Comparison of ENCODE assay signal across 1 cellular context in the genomic region with DNA sequence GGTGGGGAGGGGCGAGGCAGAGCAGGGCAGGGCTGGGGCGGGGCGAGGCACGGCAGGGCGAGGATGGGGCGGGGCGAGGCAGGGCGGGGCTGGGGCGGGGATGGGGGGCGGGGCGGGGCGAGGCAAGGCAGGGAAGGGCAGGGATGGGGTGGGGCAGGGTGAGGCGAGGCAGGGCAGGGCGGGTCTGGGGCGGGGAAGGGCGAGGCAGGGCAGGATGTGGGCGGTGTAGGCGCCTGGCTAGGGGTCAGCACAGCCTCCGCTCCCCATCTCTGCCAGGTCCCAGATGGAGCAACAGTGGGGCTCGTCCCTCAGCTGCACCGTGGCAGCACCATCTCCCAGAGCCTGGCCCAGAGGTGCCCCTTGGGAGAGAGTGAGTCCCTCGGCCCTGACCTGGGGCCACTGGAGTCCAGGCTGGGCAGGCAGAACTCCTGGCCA.
TF ChIP-seq lines count a peak whose summit lies in the region.

No MANE protein-coding gene starts in this region.

TF ChIP-seq in K562, 482 proteins besides CTCF, POLR2A, EP300 and RAD21 (continues in another document):
- TF ChIP-seq ZNF274 (IDR thresholded peaks at IDR 0.05; ENCODE audit: borderline replicate concordance, low read depth, low read length) (no peak), PCBP1 (IDR thresholded peaks at IDR 0.05; ENCODE audit: low read depth, low read length, poor library complexity, severe bottlenecking) (peak; percentile 62), ZSCAN32 (CRISPR knock-in tag; IDR thresholded peaks at IDR 0.05) (no peak), BRD9 (IDR thresholded peaks at IDR 0.05; ENCODE audit: low read depth, partially characterized antibody) (no peak), NR2C2 (CRISPR knock-in tag; IDR thresholded peaks at IDR 0.05) (no peak), NR2C2 (tag; IDR thresholded peaks at IDR 0.05) (no peak), ZNF175 (CRISPR knock-in tag; IDR thresholded peaks at IDR 0.05; ENCODE audit: low read depth) (no peak), ZNF174 (CRISPR knock-in tag; IDR thresholded peaks at IDR 0.05) (no peak), KLF16 (IDR thresholded peaks at IDR 0.05) (no peak), NFYB (IDR thresholded peaks at IDR 0.05; ENCODE audit: extremely low read depth, insufficient read length) (no peak), ZNF143 (CRISPR knock-in tag; IDR thresholded peaks at IDR 0.05) (no peak), BRF1 (IDR thresholded peaks at IDR 0.05; ENCODE audit: borderline replicate concordance, extremely low read depth, insufficient read length) (no peak), FOXJ3 (CRISPR knock-in tag; IDR thresholded peaks at IDR 0.05) (no peak), MBD2 (IDR thresholded peaks at IDR 0.05; ENCODE audit: borderline replicate concordance, low read depth) (peak; percentile 96), NR1H2 (CRISPR knock-in tag; IDR thresholded peaks at IDR 0.05) (no peak), SIRT6 (IDR thresholded peaks at IDR 0.05; ENCODE audit: low read depth, low read length) (no peak), BCOR (IDR thresholded peaks at IDR 0.05) (no peak), PURB (CRISPR knock-in tag; IDR thresholded peaks at IDR 0.05; ENCODE audit: low read depth) (no peak), RBM15 (IDR thresholded peaks at IDR 0.05; ENCODE audit: insufficient read depth, low read length) (no peak), SP1 (CRISPR knock-in tag; IDR thresholded peaks at IDR 0.05) (peak; percentile 87), NELFE (IDR thresholded peaks at IDR 0.05; ENCODE audit: insufficient read depth, insufficient read length) (no peak), ETV1 (tag; conservative IDR thresholded peaks at IDR 0.05; ENCODE audit: low read depth) (no peak), IRF2 (CRISPR knock-in tag; IDR thresholded peaks at IDR 0.05) (no peak), ZKSCAN1 (IDR thresholded peaks at IDR 0.05; ENCODE audit: low read depth, low read length) (no peak), MYC (IDR thresholded peaks at IDR 0.05; ENCODE audit: low read depth, low read length) (no peak), MYC (CRISPR knock-in tag; IDR thresholded peaks at IDR 0.05; ENCODE audit: borderline replicate concordance, low read depth) (no peak), GABPB2 (CRISPR knock-in tag; conservative IDR thresholded peaks at IDR 0.05) (no peak), HNRNPH1 (optimal IDR thresholded peaks at IDR 0.05; ENCODE audit: low read depth, low read length) (no peak), NRF1 (conservative IDR thresholded peaks at IDR 0.05 in 1 of 2, IDR thresholded peaks at IDR 0.05 in 1 of 2) (no peak)
- TF ChIP-seq, protein P1, sequence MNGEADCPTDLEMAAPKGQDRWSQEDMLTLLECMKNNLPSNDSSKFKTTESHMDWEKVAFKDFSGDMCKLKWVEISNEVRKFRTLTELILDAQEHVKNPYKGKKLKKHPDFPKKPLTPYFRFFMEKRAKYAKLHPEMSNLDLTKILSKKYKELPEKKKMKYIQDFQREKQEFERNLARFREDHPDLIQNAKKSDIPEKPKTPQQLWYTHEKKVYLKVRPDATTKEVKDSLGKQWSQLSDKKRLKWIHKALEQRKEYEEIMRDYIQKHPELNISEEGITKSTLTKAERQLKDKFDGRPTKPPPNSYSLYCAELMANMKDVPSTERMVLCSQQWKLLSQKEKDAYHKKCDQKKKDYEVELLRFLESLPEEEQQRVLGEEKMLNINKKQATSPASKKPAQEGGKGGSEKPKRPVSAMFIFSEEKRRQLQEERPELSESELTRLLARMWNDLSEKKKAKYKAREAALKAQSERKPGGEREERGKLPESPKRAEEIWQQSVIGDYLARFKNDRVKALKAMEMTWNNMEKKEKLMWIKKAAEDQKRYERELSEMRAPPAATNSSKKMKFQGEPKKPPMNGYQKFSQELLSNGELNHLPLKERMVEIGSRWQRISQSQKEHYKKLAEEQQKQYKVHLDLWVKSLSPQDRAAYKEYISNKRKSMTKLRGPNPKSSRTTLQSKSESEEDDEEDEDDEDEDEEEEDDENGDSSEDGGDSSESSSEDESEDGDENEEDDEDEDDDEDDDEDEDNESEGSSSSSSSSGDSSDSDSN (IDR thresholded peaks at IDR 0.05; ENCODE audit: borderline replicate concordance in 1 of 2, low read depth in 2 of 2, low read length in 2 of 2): no peak
- TF ChIP-seq, protein P2, sequence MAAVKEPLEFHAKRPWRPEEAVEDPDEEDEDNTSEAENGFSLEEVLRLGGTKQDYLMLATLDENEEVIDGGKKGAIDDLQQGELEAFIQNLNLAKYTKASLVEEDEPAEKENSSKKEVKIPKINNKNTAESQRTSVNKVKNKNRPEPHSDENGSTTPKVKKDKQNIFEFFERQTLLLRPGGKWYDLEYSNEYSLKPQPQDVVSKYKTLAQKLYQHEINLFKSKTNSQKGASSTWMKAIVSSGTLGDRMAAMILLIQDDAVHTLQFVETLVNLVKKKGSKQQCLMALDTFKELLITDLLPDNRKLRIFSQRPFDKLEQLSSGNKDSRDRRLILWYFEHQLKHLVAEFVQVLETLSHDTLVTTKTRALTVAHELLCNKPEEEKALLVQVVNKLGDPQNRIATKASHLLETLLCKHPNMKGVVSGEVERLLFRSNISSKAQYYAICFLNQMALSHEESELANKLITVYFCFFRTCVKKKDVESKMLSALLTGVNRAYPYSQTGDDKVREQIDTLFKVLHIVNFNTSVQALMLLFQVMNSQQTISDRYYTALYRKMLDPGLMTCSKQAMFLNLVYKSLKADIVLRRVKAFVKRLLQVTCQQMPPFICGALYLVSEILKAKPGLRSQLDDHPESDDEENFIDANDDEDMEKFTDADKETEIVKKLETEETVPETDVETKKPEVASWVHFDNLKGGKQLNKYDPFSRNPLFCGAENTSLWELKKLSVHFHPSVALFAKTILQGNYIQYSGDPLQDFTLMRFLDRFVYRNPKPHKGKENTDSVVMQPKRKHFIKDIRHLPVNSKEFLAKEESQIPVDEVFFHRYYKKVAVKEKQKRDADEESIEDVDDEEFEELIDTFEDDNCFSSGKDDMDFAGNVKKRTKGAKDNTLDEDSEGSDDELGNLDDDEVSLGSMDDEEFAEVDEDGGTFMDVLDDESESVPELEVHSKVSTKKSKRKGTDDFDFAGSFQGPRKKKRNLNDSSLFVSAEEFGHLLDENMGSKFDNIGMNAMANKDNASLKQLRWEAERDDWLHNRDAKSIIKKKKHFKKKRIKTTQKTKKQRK (IDR thresholded peaks at IDR 0.05; ENCODE audit: borderline replicate concordance, low read depth, low read length): no peak
- TF ChIP-seq, protein P3, sequence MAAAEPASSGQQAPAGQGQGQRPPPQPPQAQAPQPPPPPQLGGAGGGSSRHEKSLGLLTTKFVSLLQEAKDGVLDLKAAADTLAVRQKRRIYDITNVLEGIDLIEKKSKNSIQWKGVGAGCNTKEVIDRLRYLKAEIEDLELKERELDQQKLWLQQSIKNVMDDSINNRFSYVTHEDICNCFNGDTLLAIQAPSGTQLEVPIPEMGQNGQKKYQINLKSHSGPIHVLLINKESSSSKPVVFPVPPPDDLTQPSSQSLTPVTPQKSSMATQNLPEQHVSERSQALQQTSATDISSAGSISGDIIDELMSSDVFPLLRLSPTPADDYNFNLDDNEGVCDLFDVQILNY (CRISPR knock-in tag; IDR thresholded peaks at IDR 0.05): no peak
- TF ChIP-seq, protein P4, sequence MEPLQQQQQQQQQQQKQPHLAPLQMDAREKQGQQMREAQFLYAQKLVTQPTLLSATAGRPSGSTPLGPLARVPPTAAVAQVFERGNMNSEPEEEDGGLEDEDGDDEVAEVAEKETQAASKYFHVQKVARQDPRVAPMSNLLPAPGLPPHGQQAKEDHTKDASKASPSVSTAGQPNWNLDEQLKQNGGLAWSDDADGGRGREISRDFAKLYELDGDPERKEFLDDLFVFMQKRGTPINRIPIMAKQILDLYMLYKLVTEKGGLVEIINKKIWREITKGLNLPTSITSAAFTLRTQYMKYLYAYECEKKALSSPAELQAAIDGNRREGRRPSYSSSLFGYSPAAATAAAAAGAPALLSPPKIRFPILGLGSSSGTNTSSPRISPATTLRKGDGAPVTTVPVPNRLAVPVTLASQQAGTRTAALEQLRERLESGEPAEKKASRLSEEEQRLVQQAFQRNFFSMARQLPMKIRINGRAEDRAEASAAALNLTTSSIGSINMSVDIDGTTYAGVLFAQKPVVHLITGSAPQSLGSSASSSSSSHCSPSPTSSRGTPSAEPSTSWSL (CRISPR knock-in tag; IDR thresholded peaks at IDR 0.05; ENCODE audit: borderline replicate concordance): no peak
- TF ChIP-seq, protein P5, sequence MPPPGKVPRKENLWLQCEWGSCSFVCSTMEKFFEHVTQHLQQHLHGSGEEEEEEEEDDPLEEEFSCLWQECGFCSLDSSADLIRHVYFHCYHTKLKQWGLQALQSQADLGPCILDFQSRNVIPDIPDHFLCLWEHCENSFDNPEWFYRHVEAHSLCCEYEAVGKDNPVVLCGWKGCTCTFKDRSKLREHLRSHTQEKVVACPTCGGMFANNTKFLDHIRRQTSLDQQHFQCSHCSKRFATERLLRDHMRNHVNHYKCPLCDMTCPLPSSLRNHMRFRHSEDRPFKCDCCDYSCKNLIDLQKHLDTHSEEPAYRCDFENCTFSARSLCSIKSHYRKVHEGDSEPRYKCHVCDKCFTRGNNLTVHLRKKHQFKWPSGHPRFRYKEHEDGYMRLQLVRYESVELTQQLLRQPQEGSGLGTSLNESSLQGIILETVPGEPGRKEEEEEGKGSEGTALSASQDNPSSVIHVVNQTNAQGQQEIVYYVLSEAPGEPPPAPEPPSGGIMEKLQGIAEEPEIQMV (tag; conservative IDR thresholded peaks at IDR 0.05; ENCODE audit: low read depth): no peak
- TF ChIP-seq, protein P6, sequence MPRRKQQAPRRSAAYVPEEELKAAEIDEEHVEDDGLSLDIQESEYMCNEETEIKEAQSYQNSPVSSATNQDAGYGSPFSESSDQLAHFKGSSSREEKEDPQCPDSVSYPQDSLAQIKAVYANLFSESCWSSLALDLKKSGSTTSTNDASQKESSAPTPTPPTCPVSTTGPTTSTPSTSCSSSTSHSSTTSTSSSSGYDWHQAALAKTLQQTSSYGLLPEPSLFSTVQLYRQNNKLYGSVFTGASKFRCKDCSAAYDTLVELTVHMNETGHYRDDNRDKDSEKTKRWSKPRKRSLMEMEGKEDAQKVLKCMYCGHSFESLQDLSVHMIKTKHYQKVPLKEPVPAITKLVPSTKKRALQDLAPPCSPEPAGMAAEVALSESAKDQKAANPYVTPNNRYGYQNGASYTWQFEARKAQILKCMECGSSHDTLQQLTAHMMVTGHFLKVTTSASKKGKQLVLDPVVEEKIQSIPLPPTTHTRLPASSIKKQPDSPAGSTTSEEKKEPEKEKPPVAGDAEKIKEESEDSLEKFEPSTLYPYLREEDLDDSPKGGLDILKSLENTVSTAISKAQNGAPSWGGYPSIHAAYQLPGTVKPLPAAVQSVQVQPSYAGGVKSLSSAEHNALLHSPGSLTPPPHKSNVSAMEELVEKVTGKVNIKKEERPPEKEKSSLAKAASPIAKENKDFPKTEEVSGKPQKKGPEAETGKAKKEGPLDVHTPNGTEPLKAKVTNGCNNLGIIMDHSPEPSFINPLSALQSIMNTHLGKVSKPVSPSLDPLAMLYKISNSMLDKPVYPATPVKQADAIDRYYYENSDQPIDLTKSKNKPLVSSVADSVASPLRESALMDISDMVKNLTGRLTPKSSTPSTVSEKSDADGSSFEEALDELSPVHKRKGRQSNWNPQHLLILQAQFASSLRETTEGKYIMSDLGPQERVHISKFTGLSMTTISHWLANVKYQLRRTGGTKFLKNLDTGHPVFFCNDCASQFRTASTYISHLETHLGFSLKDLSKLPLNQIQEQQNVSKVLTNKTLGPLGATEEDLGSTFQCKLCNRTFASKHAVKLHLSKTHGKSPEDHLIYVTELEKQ (CRISPR knock-in tag; IDR thresholded peaks at IDR 0.05): no peak
- TF ChIP-seq, protein P7, sequence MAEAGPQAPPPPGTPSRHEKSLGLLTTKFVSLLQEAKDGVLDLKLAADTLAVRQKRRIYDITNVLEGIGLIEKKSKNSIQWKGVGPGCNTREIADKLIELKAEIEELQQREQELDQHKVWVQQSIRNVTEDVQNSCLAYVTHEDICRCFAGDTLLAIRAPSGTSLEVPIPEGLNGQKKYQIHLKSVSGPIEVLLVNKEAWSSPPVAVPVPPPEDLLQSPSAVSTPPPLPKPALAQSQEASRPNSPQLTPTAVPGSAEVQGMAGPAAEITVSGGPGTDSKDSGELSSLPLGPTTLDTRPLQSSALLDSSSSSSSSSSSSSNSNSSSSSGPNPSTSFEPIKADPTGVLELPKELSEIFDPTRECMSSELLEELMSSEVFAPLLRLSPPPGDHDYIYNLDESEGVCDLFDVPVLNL (CRISPR knock-in tag; IDR thresholded peaks at IDR 0.05; ENCODE audit: low read depth): no peak
- TF ChIP-seq, protein P8, sequence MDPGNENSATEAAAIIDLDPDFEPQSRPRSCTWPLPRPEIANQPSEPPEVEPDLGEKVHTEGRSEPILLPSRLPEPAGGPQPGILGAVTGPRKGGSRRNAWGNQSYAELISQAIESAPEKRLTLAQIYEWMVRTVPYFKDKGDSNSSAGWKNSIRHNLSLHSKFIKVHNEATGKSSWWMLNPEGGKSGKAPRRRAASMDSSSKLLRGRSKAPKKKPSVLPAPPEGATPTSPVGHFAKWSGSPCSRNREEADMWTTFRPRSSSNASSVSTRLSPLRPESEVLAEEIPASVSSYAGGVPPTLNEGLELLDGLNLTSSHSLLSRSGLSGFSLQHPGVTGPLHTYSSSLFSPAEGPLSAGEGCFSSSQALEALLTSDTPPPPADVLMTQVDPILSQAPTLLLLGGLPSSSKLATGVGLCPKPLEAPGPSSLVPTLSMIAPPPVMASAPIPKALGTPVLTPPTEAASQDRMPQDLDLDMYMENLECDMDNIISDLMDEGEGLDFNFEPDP (CRISPR knock-in tag; IDR thresholded peaks at IDR 0.05): no peak
- TF ChIP-seq, protein P9, sequence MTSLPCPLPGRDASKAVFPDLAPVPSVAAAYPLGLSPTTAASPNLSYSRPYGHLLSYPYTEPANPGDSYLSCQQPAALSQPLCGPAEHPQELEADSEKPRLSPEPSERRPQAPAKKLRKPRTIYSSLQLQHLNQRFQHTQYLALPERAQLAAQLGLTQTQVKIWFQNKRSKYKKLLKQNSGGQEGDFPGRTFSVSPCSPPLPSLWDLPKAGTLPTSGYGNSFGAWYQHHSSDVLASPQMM (CRISPR knock-in tag; IDR thresholded peaks at IDR 0.05): no peak
- TF ChIP-seq, protein P10, sequence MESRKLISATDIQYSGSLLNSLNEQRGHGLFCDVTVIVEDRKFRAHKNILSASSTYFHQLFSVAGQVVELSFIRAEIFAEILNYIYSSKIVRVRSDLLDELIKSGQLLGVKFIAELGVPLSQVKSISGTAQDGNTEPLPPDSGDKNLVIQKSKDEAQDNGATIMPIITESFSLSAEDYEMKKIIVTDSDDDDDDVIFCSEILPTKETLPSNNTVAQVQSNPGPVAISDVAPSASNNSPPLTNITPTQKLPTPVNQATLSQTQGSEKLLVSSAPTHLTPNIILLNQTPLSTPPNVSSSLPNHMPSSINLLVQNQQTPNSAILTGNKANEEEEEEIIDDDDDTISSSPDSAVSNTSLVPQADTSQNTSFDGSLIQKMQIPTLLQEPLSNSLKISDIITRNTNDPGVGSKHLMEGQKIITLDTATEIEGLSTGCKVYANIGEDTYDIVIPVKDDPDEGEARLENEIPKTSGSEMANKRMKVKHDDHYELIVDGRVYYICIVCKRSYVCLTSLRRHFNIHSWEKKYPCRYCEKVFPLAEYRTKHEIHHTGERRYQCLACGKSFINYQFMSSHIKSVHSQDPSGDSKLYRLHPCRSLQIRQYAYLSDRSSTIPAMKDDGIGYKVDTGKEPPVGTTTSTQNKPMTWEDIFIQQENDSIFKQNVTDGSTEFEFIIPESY (CRISPR knock-in tag; IDR thresholded peaks at IDR 0.05): no peak
- TF ChIP-seq, protein P11, sequence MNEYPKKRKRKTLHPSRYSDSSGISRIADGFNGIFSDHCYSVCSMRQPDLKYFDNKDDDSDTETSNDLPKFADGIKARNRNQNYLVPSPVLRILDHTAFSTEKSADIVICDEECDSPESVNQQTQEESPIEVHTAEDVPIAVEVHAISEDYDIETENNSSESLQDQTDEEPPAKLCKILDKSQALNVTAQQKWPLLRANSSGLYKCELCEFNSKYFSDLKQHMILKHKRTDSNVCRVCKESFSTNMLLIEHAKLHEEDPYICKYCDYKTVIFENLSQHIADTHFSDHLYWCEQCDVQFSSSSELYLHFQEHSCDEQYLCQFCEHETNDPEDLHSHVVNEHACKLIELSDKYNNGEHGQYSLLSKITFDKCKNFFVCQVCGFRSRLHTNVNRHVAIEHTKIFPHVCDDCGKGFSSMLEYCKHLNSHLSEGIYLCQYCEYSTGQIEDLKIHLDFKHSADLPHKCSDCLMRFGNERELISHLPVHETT (CRISPR knock-in tag; conservative IDR thresholded peaks at IDR 0.05 in 1 of 2, IDR thresholded peaks at IDR 0.05 in 1 of 2): no peak
